10 cellular contexts compared by ENCODE assay signal in the genomic region with DNA sequence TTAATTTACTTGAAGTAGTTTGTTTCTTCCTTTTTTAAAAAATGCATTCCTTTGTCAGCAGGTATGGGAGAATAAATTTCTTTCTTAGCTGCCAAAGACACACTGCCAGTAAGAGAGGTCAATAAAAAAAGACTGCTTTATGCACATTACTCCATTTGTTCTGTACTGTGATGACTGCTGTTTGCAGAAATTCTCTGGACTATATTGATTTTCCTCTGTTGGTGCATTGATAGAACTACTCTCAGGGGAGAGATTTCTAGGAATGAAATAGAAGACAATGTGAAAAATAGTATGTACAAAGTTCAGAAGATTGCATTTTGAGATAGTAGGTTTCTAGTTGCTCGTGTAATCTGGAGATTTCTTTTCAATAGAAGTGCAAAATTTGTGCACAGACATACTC. TPM values are rescaled to one million over a fixed set of nuclear protein-coding genes. Genes with fewer than 3 reads are reported as not detected.
"Had no signal": no experiment of that assay in that cellular context is flagged by ENCODE, and none has a peak within 500 bp of the region (broad histone marks: within the 10 kb centered on the region; RNA-seq: fewer than 3 reads in every experiment).

No MANE protein-coding gene starts in this region.

RNA-seq across cellular contexts. Expression of a gene that starts 7.6 kb away (rescaled TPM):
- total RNA-seq: OCI-LY7, PC-3, PC-9, Right ventricle myocardium inferior, Right ventricle myocardium superior, RPMI7951, SJCRH30, SJSA1, SK-MEL-5 had no signal
- polyA plus RNA-seq: SK-N-SH had no signal

RNA-seq across cellular contexts. Expression of a gene that starts 11.4 kb away (rescaled TPM):
- total RNA-seq: OCI-LY7, SJCRH30, SK-MEL-5 had no signal
